Comparison of ENCODE assay signal across 2 cellular contexts in the genomic region with DNA sequence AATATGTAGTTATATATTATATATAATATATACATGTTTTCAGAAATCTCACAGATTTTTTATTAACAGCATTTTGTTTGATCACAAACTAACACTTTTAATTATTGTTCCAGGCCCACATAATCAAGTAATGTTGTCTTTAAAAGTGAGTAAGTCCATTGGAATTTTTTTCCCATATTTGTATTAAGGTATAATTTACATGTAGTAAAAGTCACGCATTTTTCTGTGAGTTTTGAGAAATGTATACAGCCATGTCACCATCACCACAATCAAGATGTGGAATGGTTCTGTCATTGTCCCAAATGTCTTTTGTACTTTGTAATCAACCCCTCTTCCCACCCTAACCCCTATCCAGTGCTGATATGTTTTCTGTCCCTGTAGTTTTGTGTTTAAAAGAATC.
TF ChIP-seq lines count a peak whose summit lies in the region.

No MANE protein-coding gene starts in this region.

TF ChIP-seq in A549, 52 proteins besides CTCF, POLR2A, EP300 and RAD21 (continued from another document):
- TF ChIP-seq, protein P1, sequence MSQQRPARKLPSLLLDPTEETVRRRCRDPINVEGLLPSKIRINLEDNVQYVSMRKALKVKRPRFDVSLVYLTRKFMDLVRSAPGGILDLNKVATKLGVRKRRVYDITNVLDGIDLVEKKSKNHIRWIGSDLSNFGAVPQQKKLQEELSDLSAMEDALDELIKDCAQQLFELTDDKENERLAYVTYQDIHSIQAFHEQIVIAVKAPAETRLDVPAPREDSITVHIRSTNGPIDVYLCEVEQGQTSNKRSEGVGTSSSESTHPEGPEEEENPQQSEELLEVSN (IDR thresholded peaks at IDR 0.05; ENCODE audit: borderline replicate concordance, low read depth), result no peak
- no peak for TF ChIP-seq HEYL (CRISPR knock-in tag; IDR thresholded peaks at IDR 0.05)
- TF ChIP-seq, protein P2, sequence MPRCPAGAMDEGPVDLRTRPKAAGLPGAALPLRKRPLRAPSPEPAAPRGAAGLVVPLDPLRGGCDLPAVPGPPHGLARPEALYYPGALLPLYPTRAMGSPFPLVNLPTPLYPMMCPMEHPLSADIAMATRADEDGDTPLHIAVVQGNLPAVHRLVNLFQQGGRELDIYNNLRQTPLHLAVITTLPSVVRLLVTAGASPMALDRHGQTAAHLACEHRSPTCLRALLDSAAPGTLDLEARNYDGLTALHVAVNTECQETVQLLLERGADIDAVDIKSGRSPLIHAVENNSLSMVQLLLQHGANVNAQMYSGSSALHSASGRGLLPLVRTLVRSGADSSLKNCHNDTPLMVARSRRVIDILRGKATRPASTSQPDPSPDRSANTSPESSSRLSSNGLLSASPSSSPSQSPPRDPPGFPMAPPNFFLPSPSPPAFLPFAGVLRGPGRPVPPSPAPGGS (IDR thresholded peaks at IDR 0.05), result no peak
- TF ChIP-seq POLR2AphosphoS2 (conservative IDR thresholded peaks at IDR 0.05; ENCODE audit: low read length), result no peak
- no peak for TF ChIP-seq CBX2 (IDR thresholded peaks at IDR 0.05; ENCODE audit: borderline replicate concordance, low read depth)
- no peak for TF ChIP-seq SMC3 (IDR thresholded peaks at IDR 0.05)
- TF ChIP-seq, protein P3, sequence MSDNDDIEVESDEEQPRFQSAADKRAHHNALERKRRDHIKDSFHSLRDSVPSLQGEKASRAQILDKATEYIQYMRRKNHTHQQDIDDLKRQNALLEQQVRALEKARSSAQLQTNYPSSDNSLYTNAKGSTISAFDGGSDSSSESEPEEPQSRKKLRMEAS (IDR thresholded peaks at IDR 0.05), result no peak

TF ChIP-seq in HCT116, 20 proteins besides CTCF, POLR2A, EP300 and RAD21:
- TF ChIP-seq, protein P4, sequence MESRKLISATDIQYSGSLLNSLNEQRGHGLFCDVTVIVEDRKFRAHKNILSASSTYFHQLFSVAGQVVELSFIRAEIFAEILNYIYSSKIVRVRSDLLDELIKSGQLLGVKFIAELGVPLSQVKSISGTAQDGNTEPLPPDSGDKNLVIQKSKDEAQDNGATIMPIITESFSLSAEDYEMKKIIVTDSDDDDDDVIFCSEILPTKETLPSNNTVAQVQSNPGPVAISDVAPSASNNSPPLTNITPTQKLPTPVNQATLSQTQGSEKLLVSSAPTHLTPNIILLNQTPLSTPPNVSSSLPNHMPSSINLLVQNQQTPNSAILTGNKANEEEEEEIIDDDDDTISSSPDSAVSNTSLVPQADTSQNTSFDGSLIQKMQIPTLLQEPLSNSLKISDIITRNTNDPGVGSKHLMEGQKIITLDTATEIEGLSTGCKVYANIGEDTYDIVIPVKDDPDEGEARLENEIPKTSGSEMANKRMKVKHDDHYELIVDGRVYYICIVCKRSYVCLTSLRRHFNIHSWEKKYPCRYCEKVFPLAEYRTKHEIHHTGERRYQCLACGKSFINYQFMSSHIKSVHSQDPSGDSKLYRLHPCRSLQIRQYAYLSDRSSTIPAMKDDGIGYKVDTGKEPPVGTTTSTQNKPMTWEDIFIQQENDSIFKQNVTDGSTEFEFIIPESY (IDR thresholded peaks at IDR 0.05; ENCODE audit: extremely low read depth, insufficient replicate concordance, low read length), result no peak
- TF ChIP-seq ZFX (IDR thresholded peaks at IDR 0.05) (no peak), ZNF274 (IDR thresholded peaks at IDR 0.05; ENCODE audit: low read depth, low read length) (no peak), EZH2phosphoT487 (IDR thresholded peaks at IDR 0.05; ENCODE audit: borderline replicate concordance) (no peak), ELF1 (IDR thresholded peaks at IDR 0.05; ENCODE audit: borderline replicate concordance, low read depth) (no peak), JUND (IDR thresholded peaks at IDR 0.05) (no peak), CBX3 (IDR thresholded peaks at IDR 0.05; ENCODE audit: low read depth) (no peak), TCF7L2 (IDR thresholded peaks at IDR 0.05; ENCODE audit: borderline replicate concordance, extremely low read depth, insufficient read depth, insufficient read length) (no peak), SP1 (IDR thresholded peaks at IDR 0.05; ENCODE audit: low read depth) (no peak)
- TF ChIP-seq, protein P3 (IDR thresholded peaks at IDR 0.05), result no peak
